Comparison of ENCODE assay signal across 8 cellular contexts in genomic region chr1:20634065-20634593, GRCh38. TPM values are rescaled to one million over a fixed set of nuclear protein-coding genes. Genes with fewer than 3 reads are reported as not detected.
DNase-seq lines count a peak whose midpoint lies in the region; ATAC-seq, FAIRE-seq and TF ChIP-seq lines count a peak whose summit lies in the region.

No MANE protein-coding gene starts in this region.

- H3K4me1 ChIP-seq in kidney (ENCODE audit: control insufficient read depth in 1 of 2, insufficient read depth in 1 of 2, low read depth in 1 of 2, low read length in 2 of 2), result peaks cover 6 to 9% of the 10 kb centered on the region in 2 donors
- H3K4me1 ChIP-seq in thoracic aorta (ENCODE audit: control insufficient read depth in 1 of 2, low read depth in 2 of 2), result peaks cover 6 to 13% of the 10 kb centered on the region in 2 donors

- H3K4me3 ChIP-seq in AG04449 (ENCODE audit: low read depth, low read length) (peak overlapping the region; percentile 79), kidney (ENCODE audit: low read length in 2 of 2) (peak overlapping the region; percentile 72 to 85), thoracic aorta (peak overlapping the region; percentile 94)

- peak overlapping the region; percentile 38; the same call in 1 of the 2 replicates for H3K27ac Mint-ChIP-seq in HFFc6
- H3K27ac Mint-ChIP-seq in activated naive CD4-positive, alpha-beta T cell treated with anti-CD3 and anti-CD28 coated beads, Interleukin-2, amount 50 U/mL, for 72 hours, result peak overlapping the region; percentile 75 to 82

- TF ChIP-seq CTCF in AG04449 (IDR thresholded peaks at IDR 0.05; ENCODE audit: insufficient read depth, low read length, missing control alignments), result no peak
- no peak for TF ChIP-seq CTCF in HFFc6 (IDR thresholded peaks at IDR 0.05)
- no peak for TF ChIP-seq CTCF in kidney (IDR thresholded peaks at IDR 0.05; ENCODE audit: borderline replicate concordance, extremely low read depth, insufficient read depth)
- no peak for TF ChIP-seq CTCF in thoracic aorta (IDR thresholded peaks at IDR 0.05)

- peak overlapping the region; percentile 91 for H3K4me3 Mint-ChIP-seq in HFFc6

- H3K36me3 ChIP-seq in kidney (ENCODE audit: control insufficient read depth in 1 of 2, insufficient read depth in 2 of 2, low read length in 2 of 2) (peaks cover 14 to 23% of the 10 kb centered on the region in 2 donors), thoracic aorta (peaks cover 17% of the 10 kb centered on the region)

- DNase-seq in AG04449 (ENCODE audit: low read depth, low spot score), result no peak
- no peak for DNase-seq in HFFc6
- peak in 1 of 2 donors; percentile 18 for DNase-seq in activated naive CD4-positive, alpha-beta T cell treated with anti-CD3 and anti-CD28 coated beads, Interleukin-2, amount 50 U/mL, for 72 hours (ENCODE audit: low spot score in 2 of 2)
- DNase-seq in kidney, result no peak
- DNase-seq in thoracic aorta (ENCODE audit: low spot score), result no peak
- DNase-seq in CD1c-positive myeloid dendritic cell (ENCODE audit: extremely low spot score), result no peak

- peaks cover 37% of the 10 kb centered on the region for H3K4me1 Mint-ChIP-seq in HFFc6 (ENCODE audit: low read depth)

- H3K9me3 ChIP-seq in kidney (ENCODE audit: control insufficient read depth in 1 of 2, low read length in 2 of 2) (no peaks in the 10 kb centered on the region), thoracic aorta (no peaks in the 10 kb centered on the region)

- CTCF ChIA-PET in AG04449 (lab: Yijun Ruan, JAX), result interaction anchor here (0.6 to 14.5 kb wide), 27 partner anchors 7 to 909 kb away, joined by 3 to 323 read pairs (median 6); partner anchors contain the start of genes CDA and DDOST

- no peak for FAIRE-seq in kidney (lab: Jason Lieb, UNC)

- H3K27me3 Mint-ChIP-seq in HFFc6 (ENCODE audit: insufficient read depth), result peaks cover 2% of the 10 kb centered on the region

- ATAC-seq in activated naive CD4-positive, alpha-beta T cell treated with anti-CD3 and anti-CD28 coated beads, Interleukin-2, amount 50 U/mL, for 72 hours, result peak; percentile 28 to 30
- ATAC-seq in thoracic aorta (ENCODE audit: insufficient number of reproducible peaks, low FRiP score, low read depth) (no peak), HG02840 (IDR thresholded peaks at IDR 0.05; ENCODE audit: low FRiP score, unreplicated experiment) (no peak), GM21423 (IDR thresholded peaks at IDR 0.05; ENCODE audit: unreplicated experiment) (no peak)

- H3K27me3 ChIP-seq in thoracic aorta (replicated peaks; ENCODE audit: insufficient read depth), result no peaks in the 10 kb centered on the region

- peak overlapping the region; percentile 50 to 95 for H3K9ac ChIP-seq in kidney (ENCODE audit: low read length in 2 of 2)

- peaks cover 14% of the 10 kb centered on the region for H3K36me3 Mint-ChIP-seq in HFFc6 (ENCODE audit: low read depth)
- no peaks in the 10 kb centered on the region for H3K36me3 Mint-ChIP-seq in activated naive CD4-positive, alpha-beta T cell treated with anti-CD3 and anti-CD28 coated beads, Interleukin-2, amount 50 U/mL, for 72 hours

- no peaks in the 10 kb centered on the region; the same call in 1 of the 2 replicates for H3K9me3 Mint-ChIP-seq in HFFc6
- peaks cover 0 to 1% of the 10 kb centered on the region in 2 donors for H3K9me3 Mint-ChIP-seq in activated naive CD4-positive, alpha-beta T cell treated with anti-CD3 and anti-CD28 coated beads, Interleukin-2, amount 50 U/mL, for 72 hours

- intact Hi-C loops in kidney (cut with DNase I), result no loop called here

- POLR2A ChIA-PET in AG04449 (lab: Yijun Ruan, JAX), result interaction anchor here (0.6 to 1.1 kb wide), 3 partner anchors 12 to 59 kb away, joined by 3 to 5 read pairs (median 5); no protein-coding TSS in a partner anchor

- H3K27ac ChIP-seq in kidney (ENCODE audit: low read depth in 2 of 2, low read length in 2 of 2), result peak overlapping the region in 1 of 2 donors; percentile 20
- peak overlapping the region; percentile 88 to 92 for H3K27ac ChIP-seq in thoracic aorta

RNA-seq across cellular contexts. Expression of gene PINK1, which starts 0.9 kb away (rescaled TPM):
- total RNA-seq in HFFc6 (2021; fragmentation: NEBNext Ultra II Directional; extraction: Animal tissue kit (Norgen Biotek cat#: 25700)), result 100 to 1,000 TPM in 3 of 6 experiments, 10 to 100 TPM in 3; 89.9 to 134 (median 99.1) TPM
- total RNA-seq in activated naive CD4-positive, alpha-beta T cell treated with anti-CD3 and anti-CD28 coated beads, Interleukin-2, amount 50 U/mL, for 72 hours, result 10 to 100 TPM in 1 of 2 donors, 1 to 10 TPM in 1; 2.5 to 10.6 TPM
- 72.7 TPM for total RNA-seq in kidney
- polyA plus RNA-seq in kidney (ENCODE audit: insufficient read depth, low read depth, low replicate concordance), result 156 TPM
- total RNA-seq in thoracic aorta, result 100 to 1,000 TPM in 1 of 2 donors, 10 to 100 TPM in 1; 88.4 to 140 TPM

RNA-seq across cellular contexts. Expression of gene DDOST, which starts 27.0 kb away (rescaled TPM):
- total RNA-seq in HFFc6 (2021; fragmentation: NEBNext Ultra II Directional; extraction: Animal tissue kit (Norgen Biotek cat#: 25700)), result 100 to 1,000 TPM; 266 to 291 (median 281) TPM
- 100 to 1,000 TPM; 140 to 184 TPM for total RNA-seq in activated naive CD4-positive, alpha-beta T cell treated with anti-CD3 and anti-CD28 coated beads, Interleukin-2, amount 50 U/mL, for 72 hours
- total RNA-seq in kidney, result 206 TPM
- 146 TPM for polyA plus RNA-seq in kidney (ENCODE audit: insufficient read depth, low read depth, low replicate concordance)
- total RNA-seq in thoracic aorta, result 100 to 1,000 TPM; 138 to 160 TPM

RNA-seq across cellular contexts. Expression of gene CDA, which starts 45.2 kb away (rescaled TPM):
- total RNA-seq in HFFc6 (2021; fragmentation: NEBNext Ultra II Directional; extraction: Animal tissue kit (Norgen Biotek cat#: 25700)), result 10 to 100 TPM in 4 of 6 experiments, 1 to 10 TPM in 2; 6.7 to 15.4 (median 13.3) TPM
- not detected for total RNA-seq in activated naive CD4-positive, alpha-beta T cell treated with anti-CD3 and anti-CD28 coated beads, Interleukin-2, amount 50 U/mL, for 72 hours
- 6.0 TPM for total RNA-seq in kidney
- polyA plus RNA-seq in kidney (ENCODE audit: insufficient read depth, low read depth, low replicate concordance), result 29.9 TPM
- total RNA-seq in thoracic aorta, result 1 to 10 TPM in 1 of 2 donors, under 1 TPM in 1; 0.92 to 3.0 TPM

Comparison
In these comparisons a context has a peak if more than half of its experiments do, and no peak if none do; other contexts are left out.
1. ATAC-seq: peak in activated naive CD4-positive, alpha-beta T cell treated with anti-CD3 and anti-CD28 coated beads, Interleukin-2, amount 50 U/mL, for 72 hours (2 of 2); none in thoracic aorta (single experiment), HG02840 (single experiment) and GM21423 (single experiment).
2. Peak in every context shown above with its lines, with median percentiles within 50 percentile points of each other: H3K4me3 ChIP-seq.